1 cellular context compared by ENCODE assay signal in the genomic region with DNA sequence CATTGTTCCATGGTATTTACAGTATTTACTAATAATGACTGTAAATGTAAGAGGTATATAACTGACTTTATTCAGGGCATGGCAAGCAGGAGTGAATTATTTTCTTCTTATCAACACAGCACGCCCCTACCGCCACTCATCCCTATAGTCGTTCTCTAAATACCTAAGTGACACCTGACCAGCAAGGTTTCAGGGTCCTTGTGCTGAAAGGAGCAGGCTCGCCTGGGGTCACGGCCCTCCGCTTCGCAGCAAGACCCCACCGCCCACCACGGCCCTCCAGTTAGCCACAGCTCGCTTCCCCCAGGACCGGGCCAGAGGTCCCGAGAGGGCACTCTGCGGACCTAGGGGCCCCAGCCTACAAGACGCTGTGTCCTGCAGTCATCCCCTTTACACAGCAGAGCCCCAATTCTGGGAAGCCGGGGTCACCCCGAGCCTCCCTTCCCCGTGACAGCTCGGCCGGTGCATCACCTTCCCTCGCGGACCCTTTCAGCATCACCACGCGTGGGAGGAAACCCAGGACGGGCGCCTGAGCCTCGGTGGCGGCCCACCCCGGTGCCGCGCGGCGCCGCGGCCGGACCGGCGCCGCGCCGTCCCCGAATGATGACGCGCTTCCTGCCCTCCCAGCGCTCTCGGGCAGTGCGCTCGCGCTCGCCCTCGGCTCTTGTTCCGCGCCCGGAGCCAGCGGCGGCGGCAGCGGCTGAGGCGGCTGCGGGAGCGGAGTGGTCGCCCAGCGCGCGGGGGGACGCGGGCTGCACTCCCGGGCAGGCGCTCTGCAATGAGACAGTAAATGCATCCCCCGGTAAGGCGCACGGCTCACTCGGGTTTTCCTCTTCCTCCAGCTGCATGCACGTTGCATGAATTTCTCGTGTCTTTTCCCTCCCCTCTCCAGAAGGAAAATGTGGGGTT.
A peak's percentile ranks its signal among the peaks of the same experiment; 100 is the strongest.
TF ChIP-seq lines count a peak whose summit lies in the region.

Gene TLN2, plus strand, starts transcription at position 664 of the 906 bp plus-strand sequence.

TF ChIP-seq in HepG2, 621 proteins besides CTCF, POLR2A, EP300 and RAD21 (continued from another document and continues in another):
- no peak for TF ChIP-seq ZNF318 (CRISPR knock-in tag; IDR thresholded peaks at IDR 0.05)
- TF ChIP-seq ZNF496 (CRISPR knock-in tag; IDR thresholded peaks at IDR 0.05; ENCODE audit: insufficient replicate concordance) = no peak
- TF ChIP-seq ZNF574 (CRISPR knock-in tag; IDR thresholded peaks at IDR 0.05) = peak; percentile 82
- 0 out of 2 replicates have a peak, but pooled peaks have one; percentile 19 for TF ChIP-seq ZFP62 (CRISPR knock-in tag; IDR thresholded peaks at IDR 0.05)
- no peak for TF ChIP-seq HMG20B (CRISPR knock-in tag; conservative IDR thresholded peaks at IDR 0.05)
- TF ChIP-seq ZMYM2 (CRISPR knock-in tag; IDR thresholded peaks at IDR 0.05) = no peak
- TF ChIP-seq ZNF143 (CRISPR knock-in tag; IDR thresholded peaks at IDR 0.05) = 0 out of 2 replicates have a peak, but pooled peaks have one; percentile 20
- peak; percentile 35 for TF ChIP-seq SKI (IDR thresholded peaks at IDR 0.05; ENCODE audit: partially characterized antibody)
- TF ChIP-seq ZNF747 (CRISPR knock-in tag; IDR thresholded peaks at IDR 0.05; ENCODE audit: borderline replicate concordance) = no peak
- 0 out of 2 replicates have a peak, but pooled peaks have one; percentile 74 for TF ChIP-seq ZNF891 (CRISPR knock-in tag; IDR thresholded peaks at IDR 0.05)
- TF ChIP-seq FOSL2 (CRISPR knock-in tag; IDR thresholded peaks at IDR 0.05) = no peak
- peak; percentile 75; the same call in 1 of the 2 replicates for TF ChIP-seq ZNF768 (CRISPR knock-in tag; IDR thresholded peaks at IDR 0.05)
- peak; percentile 80 for TF ChIP-seq PAX8 (CRISPR knock-in tag; IDR thresholded peaks at IDR 0.05; ENCODE audit: borderline replicate concordance)
- TF ChIP-seq NRL (CRISPR knock-in tag; IDR thresholded peaks at IDR 0.05; ENCODE audit: borderline replicate concordance) = peak; percentile 54; the same call in 1 of the 2 replicates
- TF ChIP-seq, protein P1, sequence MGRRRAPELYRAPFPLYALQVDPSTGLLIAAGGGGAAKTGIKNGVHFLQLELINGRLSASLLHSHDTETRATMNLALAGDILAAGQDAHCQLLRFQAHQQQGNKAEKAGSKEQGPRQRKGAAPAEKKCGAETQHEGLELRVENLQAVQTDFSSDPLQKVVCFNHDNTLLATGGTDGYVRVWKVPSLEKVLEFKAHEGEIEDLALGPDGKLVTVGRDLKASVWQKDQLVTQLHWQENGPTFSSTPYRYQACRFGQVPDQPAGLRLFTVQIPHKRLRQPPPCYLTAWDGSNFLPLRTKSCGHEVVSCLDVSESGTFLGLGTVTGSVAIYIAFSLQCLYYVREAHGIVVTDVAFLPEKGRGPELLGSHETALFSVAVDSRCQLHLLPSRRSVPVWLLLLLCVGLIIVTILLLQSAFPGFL (CRISPR knock-in tag; IDR thresholded peaks at IDR 0.05) = peak; percentile 7; the same call in 1 of the 2 replicates
- TF ChIP-seq KLF16 (CRISPR knock-in tag; IDR thresholded peaks at IDR 0.05) = no peak; a peak in 1 of 4 replicates
- TF ChIP-seq ZNF614 (CRISPR knock-in tag; IDR thresholded peaks at IDR 0.05; ENCODE audit: borderline replicate concordance) = no peak
- TF ChIP-seq ZNF839 (CRISPR knock-in tag; IDR thresholded peaks at IDR 0.05; ENCODE audit: borderline replicate concordance) = no peak
- TF ChIP-seq ZNF605 (CRISPR knock-in tag; IDR thresholded peaks at IDR 0.05) = no peak
- peak; percentile 56; the same call in 1 of the 2 replicates for TF ChIP-seq TFDP1 (CRISPR knock-in tag; IDR thresholded peaks at IDR 0.05; ENCODE audit: borderline replicate concordance)
- TF ChIP-seq SP4 (CRISPR knock-in tag; IDR thresholded peaks at IDR 0.05) = peak; percentile 26; the same call in 1 of the 2 replicates
- 0 out of 2 replicates have a peak, but pooled peaks have one; percentile 27 for TF ChIP-seq ZNF749 (CRISPR knock-in tag; IDR thresholded peaks at IDR 0.05; ENCODE audit: borderline replicate concordance)
- TF ChIP-seq SIX4 (CRISPR knock-in tag; IDR thresholded peaks at IDR 0.05) = no peak
- TF ChIP-seq, protein P2, sequence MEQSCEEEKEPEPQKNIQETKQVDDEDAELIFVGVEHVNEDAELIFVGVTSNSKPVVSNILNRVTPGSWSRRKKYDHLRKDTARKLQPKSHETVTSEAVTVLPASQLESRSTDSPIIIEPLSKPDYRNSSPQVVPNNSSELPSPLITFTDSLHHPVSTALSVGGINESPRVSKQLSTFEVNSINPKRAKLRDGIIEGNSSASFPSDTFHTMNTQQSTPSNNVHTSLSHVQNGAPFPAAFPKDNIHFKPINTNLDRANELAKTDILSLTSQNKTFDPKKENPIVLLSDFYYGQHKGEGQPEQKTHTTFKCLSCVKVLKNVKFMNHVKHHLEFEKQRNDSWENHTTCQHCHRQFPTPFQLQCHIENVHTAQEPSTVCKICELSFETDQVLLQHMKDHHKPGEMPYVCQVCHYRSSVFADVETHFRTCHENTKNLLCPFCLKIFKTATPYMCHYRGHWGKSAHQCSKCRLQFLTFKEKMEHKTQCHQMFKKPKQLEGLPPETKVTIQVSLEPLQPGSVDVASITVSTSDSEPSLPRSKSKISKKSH (CRISPR knock-in tag; IDR thresholded peaks at IDR 0.05; ENCODE audit: borderline replicate concordance) = 0 out of 2 replicates have a peak, but pooled peaks have one; percentile 81
- TF ChIP-seq ELK4 (CRISPR knock-in tag; IDR thresholded peaks at IDR 0.05; ENCODE audit: borderline replicate concordance) = no peak
- TF ChIP-seq MTERF4 (CRISPR knock-in tag; IDR thresholded peaks at IDR 0.05) = no peak; the same call in 1 of the 2 replicates
- TF ChIP-seq IRF2 (CRISPR knock-in tag; IDR thresholded peaks at IDR 0.05) = peak; percentile 68; the same call in 1 of the 2 replicates
- TF ChIP-seq, protein P3, sequence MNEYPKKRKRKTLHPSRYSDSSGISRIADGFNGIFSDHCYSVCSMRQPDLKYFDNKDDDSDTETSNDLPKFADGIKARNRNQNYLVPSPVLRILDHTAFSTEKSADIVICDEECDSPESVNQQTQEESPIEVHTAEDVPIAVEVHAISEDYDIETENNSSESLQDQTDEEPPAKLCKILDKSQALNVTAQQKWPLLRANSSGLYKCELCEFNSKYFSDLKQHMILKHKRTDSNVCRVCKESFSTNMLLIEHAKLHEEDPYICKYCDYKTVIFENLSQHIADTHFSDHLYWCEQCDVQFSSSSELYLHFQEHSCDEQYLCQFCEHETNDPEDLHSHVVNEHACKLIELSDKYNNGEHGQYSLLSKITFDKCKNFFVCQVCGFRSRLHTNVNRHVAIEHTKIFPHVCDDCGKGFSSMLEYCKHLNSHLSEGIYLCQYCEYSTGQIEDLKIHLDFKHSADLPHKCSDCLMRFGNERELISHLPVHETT (CRISPR knock-in tag; conservative IDR thresholded peaks at IDR 0.05) = peak; percentile 19; the same call in 1 of the 2 replicates
- TF ChIP-seq ZIK1 (CRISPR knock-in tag; IDR thresholded peaks at IDR 0.05; ENCODE audit: borderline replicate concordance, low read depth) = 0 out of 2 replicates have a peak, but pooled peaks have one; percentile 17
- no peak for TF ChIP-seq CEBPB (IDR thresholded peaks at IDR 0.05; ENCODE audit: borderline replicate concordance, low read depth, low read length)
- TF ChIP-seq HOXA7 (CRISPR knock-in tag; IDR thresholded peaks at IDR 0.05) = no peak
- TF ChIP-seq ISL2 (CRISPR knock-in tag; IDR thresholded peaks at IDR 0.05) = peak; percentile 45; the same call in 1 of the 2 replicates
